ENCODE assay signal across 34 cellular contexts in genomic region chr2:98852903-98853302, GRCh38.
"Had no signal": no experiment of that assay in that cellular context is flagged by ENCODE, and none has a peak within 500 bp of the region (broad histone marks: within the 10 kb centered on the region; RNA-seq: fewer than 3 reads in every experiment).

No MANE protein-coding gene starts in this region.

- DNase-seq: Karpas-422, Kasumi-1, MG63, MM.1S, MV-4-11, NCI-H1048, NCI-H1092, NCI-H1092 treated with DMSO at 0.1 percent for 48 hours, NCI-H1105, NCI-H1105 treated with DMSO at 0.1 percent for 48 hours, NCI-H1417, NCI-H1417 treated with DMSO at 0.1 percent for 48 hours, NCI-H1436, NCI-H1436 treated with DMSO at 0.1 percent for 48 hours, NCI-H146, NCI-H1694, NCI-H1694 treated with DMSO at 0.1 percent for 48 hours, NCI-H187, NCI-H187 treated with DMSO at 0.1 percent for 48 hours, NCI-H1930, NCI-H2029, NCI-H2029 treated with DMSO at 0.1 percent for 48 hours, NCI-H2081, NCI-H2081 treated with DMSO at 0.1 percent for 48 hours, NCI-H2107, NCI-H2171, NCI-H2171 treated with DMSO at 0.1 percent for 48 hours, NCI-H2227 treated with DMSO at 0.1 percent for 48 hours, NCI-H226, NCI-H345, NCI-H446, NCI-H446 treated with DMSO at 0.1 percent for 48 hours, NCI-H510A had no signal

- H3K27ac ChIP-seq: KMS-11 had no signal

- H3K4me3 ChIP-seq: MG63 had no signal

- H3K36me3 ChIP-seq: MG63 had no signal

- H3K9ac ChIP-seq: KMS-11 had no signal

- H3K4me2 ChIP-seq: KMS-11 had no signal
